In genomic region chr11:99351620-99352019, GRCh38 we compare ENCODE assay signal across 24 cellular contexts.
DNase-seq lines count a peak whose midpoint lies in the region; FAIRE-seq and TF ChIP-seq lines count a peak whose summit lies in the region.
"Had no signal": no experiment of that assay in that cellular context is flagged by ENCODE, and none has a peak within 500 bp of the region (broad histone marks: within the 10 kb centered on the region; RNA-seq: fewer than 3 reads in every experiment).

No MANE protein-coding gene starts in this region.

- no peaks in the 10 kb centered on the region for H3K27me3 Mint-ChIP-seq in astrocyte (ENCODE audit: low read depth, unreplicated experiment)
- H3K27me3 Mint-ChIP-seq: activated T-cell treated with anti-CD3 and anti-CD28 coated beads, Interleukin-2, amount 50 U/mL, for 24 hours; CD4-positive, CD25-positive, alpha-beta regulatory T cell; IgD-negative memory B cell had no signal

- H3K27ac ChIP-seq in astrocyte (ENCODE audit: low read depth, low read length) (no peak overlapping the region), skeletal muscle tissue (ENCODE audit: low read depth, low read length) (peak overlapping the region; percentile 76), OCI-LY7 (ENCODE audit: low read depth, low read length, poor library complexity, severe bottlenecking) (no peak overlapping the region)

- no TSS peak for BruUV-seq in OCI-LY7 (replicated peaks; lab: Mats Ljungman, UMichigan)

- FAIRE-seq in astrocyte (lab: Jason Lieb, UNC), result no peak
- FAIRE-seq: G401.6 had no signal

- no peaks in the 10 kb centered on the region for H3K9me3 Mint-ChIP-seq in astrocyte (ENCODE audit: unreplicated experiment)

- H3K4me1 Mint-ChIP-seq in astrocyte (ENCODE audit: low read depth, unreplicated experiment), result no peaks in the 10 kb centered on the region
- H3K4me1 Mint-ChIP-seq: CD4-positive, CD25-positive, alpha-beta regulatory T cell; immature natural killer cell; natural killer cell had no signal

- H3K9ac ChIP-seq in astrocyte (ENCODE audit: low read length), result no peak overlapping the region
- H3K9ac ChIP-seq in skeletal muscle tissue (ENCODE audit: low read depth in 1 of 3, low read length in 3 of 3), result no peak overlapping the region

- H3K79me2 ChIP-seq in astrocyte (ENCODE audit: insufficient read depth, low read length), result no peaks in the 10 kb centered on the region
- no peaks in the 10 kb centered on the region for H3K79me2 ChIP-seq in OCI-LY7 (ENCODE audit: insufficient read depth, low read depth, low read length)

- H3K4me2 ChIP-seq in astrocyte (ENCODE audit: low read length), result no peak overlapping the region
- no peak overlapping the region for H3K4me2 ChIP-seq in OCI-LY7 (ENCODE audit: low read length)

- H3K4me1 ChIP-seq in astrocyte (ENCODE audit: insufficient read depth, low read length) (no peaks in the 10 kb centered on the region), skeletal muscle tissue (ENCODE audit: control insufficient read depth in 3 of 3, insufficient read depth in 3 of 3, low read length in 3 of 3) (peaks cover 7 to 9% (median 8%) of the 10 kb centered on the region in 3 donors), OCI-LY7 (ENCODE audit: insufficient read depth, low read length, poor library complexity, severe bottlenecking) (no peaks in the 10 kb centered on the region)

- TF ChIP-seq CTCF in astrocyte (IDR thresholded peaks at IDR 0.05; ENCODE audit: insufficient read depth, low read depth, low read length), result no peak
- no peak for TF ChIP-seq CTCF in fibroblast of pulmonary artery (IDR thresholded peaks at IDR 0.05; ENCODE audit: low read length, missing control alignments)
- no peak for TF ChIP-seq CTCF in OCI-LY7 (conservative IDR thresholded peaks at IDR 0.05; ENCODE audit: low read length)

- H2AFZ ChIP-seq in astrocyte (ENCODE audit: low read depth, low read length) (no peak overlapping the region), OCI-LY7 (ENCODE audit: low read length) (no peak overlapping the region)

- no peaks in the 10 kb centered on the region for H3K36me3 ChIP-seq in astrocyte (ENCODE audit: insufficient read depth, low read length)
- H3K36me3 ChIP-seq in skeletal muscle tissue (ENCODE audit: control insufficient read depth in 3 of 3, insufficient read depth in 3 of 3, low read length in 3 of 3), result no peaks in the 10 kb centered on the region
- H3K36me3 ChIP-seq in OCI-LY7 (ENCODE audit: insufficient read depth, low read length), result no peaks in the 10 kb centered on the region

- no peaks in the 10 kb centered on the region for H3K36me3 Mint-ChIP-seq in astrocyte (ENCODE audit: low read depth, unreplicated experiment)
- H3K36me3 Mint-ChIP-seq: CD4-positive, CD25-positive, alpha-beta regulatory T cell; mesothelial cell of epicardium had no signal

- no peak overlapping the region for H3K4me3 ChIP-seq in astrocyte (ENCODE audit: insufficient read depth, low read depth, low read length)
- H3K4me3 ChIP-seq in fibroblast of pulmonary artery (replicated peaks; ENCODE audit: low read depth, low read length), result no peak overlapping the region
- no peak overlapping the region for H3K4me3 ChIP-seq in skeletal muscle tissue (ENCODE audit: low read length in 3 of 3)
- no peak overlapping the region for H3K4me3 ChIP-seq in OCI-LY7 (ENCODE audit: low read depth, low read length, poor library complexity, severe bottlenecking)

- H3K9me2 ChIP-seq in OCI-LY7 (ENCODE audit: insufficient read depth, low read length), result no peaks in the 10 kb centered on the region

- no peak overlapping the region for H3K4me3 Mint-ChIP-seq in astrocyte (ENCODE audit: unreplicated experiment)
- H3K4me3 Mint-ChIP-seq: activated T-cell treated with anti-CD3 and anti-CD28 coated beads, Interleukin-2, amount 50 U/mL, for 24 hours; CD4-positive, CD25-positive, alpha-beta regulatory T cell; IgD-negative memory B cell; immature natural killer cell; mesothelial cell of epicardium; natural killer cell had no signal

- no peaks in the 10 kb centered on the region for H4K20me1 ChIP-seq in astrocyte (ENCODE audit: insufficient read depth, low read length)
- H4K20me1 ChIP-seq in OCI-LY7 (ENCODE audit: insufficient read depth, low read length), result no peaks in the 10 kb centered on the region

- H3K9me3 ChIP-seq in astrocyte (ENCODE audit: insufficient read depth, low read depth, low read length) (no peaks in the 10 kb centered on the region), skeletal muscle tissue (ENCODE audit: control insufficient read depth in 3 of 3, low read length in 3 of 3) (no peaks in the 10 kb centered on the region), OCI-LY7 (ENCODE audit: low read length) (no peaks in the 10 kb centered on the region)

- intact Hi-C loops in OCI-LY7 (cut with micrococcal nuclease; ENCODE audit: unreplicated experiment), result no loop called here

- POLR2A ChIA-PET in OCI-LY7 (lab: Charles Lee), result no interaction called here

- CTCF ChIA-PET in OCI-LY7 (lab: Charles Lee; ENCODE audit: unreplicated experiment), result no interaction called here

- peak; percentile 51 for DNase-seq in M059J (ENCODE audit: low read depth)
- peak; percentile 9 for DNase-seq in astrocyte (ENCODE audit: low read depth)
- peak; percentile 57 for DNase-seq in fibroblast of pulmonary artery (ENCODE audit: low read depth)
- DNase-seq in hippocampal formation (lab: John Stamatoyannopoulos, UW), result no peak
- no peak for DNase-seq in A172 (ENCODE audit: low spot score)
- no peak for DNase-seq in OCI-LY7 (ENCODE audit: low spot score)
- DNase-seq: activated CD4-positive, alpha-beta T cell treated with anti-CD3 and anti-CD28 coated beads for 48 hours; activated naive CD4-positive, alpha-beta T cell; activated T-cell treated with anti-CD3 and anti-CD28 coated beads, Interleukin-2, amount 50 U/mL, for 24 hours; amygdala; CD4-positive, CD25-positive, alpha-beta regulatory T cell; cerebellar nuclear complex; DMS153; foreskin melanocyte; immature natural killer cell; natural killer cell; NCI-H1417; NCI-H526; right cardiac atrium; stimulated activated naive CD8-positive, alpha-beta T cell treated with anti-CD3 and anti-CD28 coated beads, Interleukin-15, Interleukin-2, amounts not matched to agents 100 U/mL and 50 U/mL, for 24 hours had no signal

- H3K27me3 ChIP-seq in astrocyte (ENCODE audit: insufficient read depth, low read length) (no peaks in the 10 kb centered on the region), skeletal muscle tissue (ENCODE audit: control insufficient read depth in 3 of 3, insufficient read depth in 3 of 3, low read length in 3 of 3) (no peaks in the 10 kb centered on the region)

- H3K27ac Mint-ChIP-seq in astrocyte (ENCODE audit: unreplicated experiment), result no peak overlapping the region
- H3K27ac Mint-ChIP-seq: activated T-cell treated with anti-CD3 and anti-CD28 coated beads, Interleukin-2, amount 50 U/mL, for 24 hours; CD4-positive, CD25-positive, alpha-beta regulatory T cell; IgD-negative memory B cell; immature natural killer cell; mesothelial cell of epicardium; natural killer cell had no signal

Comparison
In these comparisons a context has a peak if more than half of its experiments do, and no peak if none do; other contexts are left out.
1. DNase-seq: peak in M059J (single experiment), astrocyte (single experiment) and fibroblast of pulmonary artery (single experiment); none in hippocampal formation (0 of 2), A172 (single experiment) and OCI-LY7 (single experiment).